14 cellular contexts compared by ENCODE assay signal in genomic region chr5:141640698-141641097, GRCh38. TPM values are rescaled to one million over a fixed set of nuclear protein-coding genes. Genes with fewer than 3 reads are reported as not detected.
DNase-seq lines count a peak whose midpoint lies in the region; ATAC-seq and TF ChIP-seq lines count a peak whose summit lies in the region.
"Had no signal": no experiment of that assay in that cellular context is flagged by ENCODE, and none has a peak within 500 bp of the region (broad histone marks: within the 10 kb centered on the region; RNA-seq: fewer than 3 reads in every experiment).

No MANE protein-coding gene starts in this region.

- CTCF ChIA-PET in activated B cell treated with CpG ODN at 0.5 μM for 24 hours (lab: Charles Lee): no interaction called here

- H3K4me3 Mint-ChIP-seq in natural killer cell treated with Interleukin-12 subunit alpha and Interleukin-12 subunit beta and Interleukin-15 and Interleukin-18, amount 100 ng/mL, for 72 hours: peak overlapping the region; percentile 23
- H3K4me3 Mint-ChIP-seq in natural killer cell (no peak overlapping the region), activated B cell treated with CpG ODN at 0.5 μM for 24 hours (no peak overlapping the region), endothelial cell (ENCODE audit: unreplicated experiment) (peak overlapping the region; percentile 67)

- H3K9me3 Mint-ChIP-seq in natural killer cell treated with Interleukin-12 subunit alpha and Interleukin-12 subunit beta and Interleukin-15 and Interleukin-18, amount 100 ng/mL, for 72 hours: no peaks in the 10 kb centered on the region
- no peaks in the 10 kb centered on the region for H3K9me3 Mint-ChIP-seq in natural killer cell
- no peaks in the 10 kb centered on the region for H3K9me3 Mint-ChIP-seq in activated B cell treated with CpG ODN at 0.5 μM for 24 hours
- H3K9me3 Mint-ChIP-seq in endothelial cell (ENCODE audit: unreplicated experiment): no peaks in the 10 kb centered on the region

- peak overlapping the region; percentile 54 to 61 for H3K27ac Mint-ChIP-seq in natural killer cell treated with Interleukin-12 subunit alpha and Interleukin-12 subunit beta and Interleukin-15 and Interleukin-18, amount 100 ng/mL, for 72 hours
- H3K27ac Mint-ChIP-seq in natural killer cell (peak overlapping the region in 1 of 2 donors; percentile 54), activated B cell treated with CpG ODN at 0.5 μM for 24 hours (peak overlapping the region; percentile 56), endothelial cell (ENCODE audit: unreplicated experiment) (peak overlapping the region; percentile 72)

- no peak for TF ChIP-seq CTCF in natural killer cell (IDR thresholded peaks at IDR 0.05)
- no peak for TF ChIP-seq CTCF in activated B cell treated with CpG ODN at 0.5 μM for 24 hours (IDR thresholded peaks at IDR 0.05)
- TF ChIP-seq CTCF in endothelial cell (IDR thresholded peaks at IDR 0.05; ENCODE audit: unreplicated experiment): no peak

- DNase-seq in natural killer cell treated with Interleukin-12 subunit alpha and Interleukin-12 subunit beta and Interleukin-15 and Interleukin-18, amount 100 ng/mL, for 72 hours (ENCODE audit: low spot score): no peak
- DNase-seq in natural killer cell (no peak), activated B cell treated with CpG ODN at 0.5 μM for 24 hours (no peak), endothelial cell (ENCODE audit: low spot score) (no peak), LoVo (ENCODE audit: low spot score) (no peak), NOMO-1 treated with dmso at 0.1 percent for 144 hours (lab: John Stamatoyannopoulos, UW; ENCODE audit: unreplicated experiment) (no peak), activated gamma-delta T cell treated with Interleukin-2 at 50 U/mL for 16 hours (no peak)
- DNase-seq: BE2C, MG63, NCI-H1105 treated with DMSO at 0.1 percent for 48 hours, NCI-H187 treated with DMSO at 0.1 percent for 48 hours, NCI-H510A, SHP77 had no signal

- H3K4me1 Mint-ChIP-seq in natural killer cell treated with Interleukin-12 subunit alpha and Interleukin-12 subunit beta and Interleukin-15 and Interleukin-18, amount 100 ng/mL, for 72 hours (ENCODE audit: low read depth in 2 of 2): peaks cover 24 to 39% of the 10 kb centered on the region in 2 donors
- H3K4me1 Mint-ChIP-seq in natural killer cell (peaks cover 13 to 27% of the 10 kb centered on the region in 2 donors), activated B cell treated with CpG ODN at 0.5 μM for 24 hours (peaks cover 14% of the 10 kb centered on the region), endothelial cell (ENCODE audit: unreplicated experiment) (peaks cover 46% of the 10 kb centered on the region)

- POLR2A ChIA-PET in activated B cell treated with CpG ODN at 0.5 μM for 24 hours (lab: Charles Lee): interaction anchor here (3.6 kb wide), 1 partner anchor 10 kb away, joined by 17 read pairs; the partner anchor contains the start of gene FCHSD1

- intact Hi-C loops in natural killer cell (cut with micrococcal nuclease) (no loop called here), activated B cell treated with CpG ODN at 0.5 μM for 24 hours (cut with micrococcal nuclease) (no loop called here)

- peaks cover 5% of the 10 kb centered on the region for H3K36me3 Mint-ChIP-seq in natural killer cell treated with Interleukin-12 subunit alpha and Interleukin-12 subunit beta and Interleukin-15 and Interleukin-18, amount 100 ng/mL, for 72 hours
- peaks cover 9% of the 10 kb centered on the region for H3K36me3 Mint-ChIP-seq in natural killer cell
- peaks cover 47% of the 10 kb centered on the region for H3K36me3 Mint-ChIP-seq in activated B cell treated with CpG ODN at 0.5 μM for 24 hours (ENCODE audit: low read depth)
- H3K36me3 Mint-ChIP-seq in endothelial cell (ENCODE audit: low read depth, unreplicated experiment): peaks cover 17% of the 10 kb centered on the region

- no peaks in the 10 kb centered on the region for H3K27me3 Mint-ChIP-seq in natural killer cell treated with Interleukin-12 subunit alpha and Interleukin-12 subunit beta and Interleukin-15 and Interleukin-18, amount 100 ng/mL, for 72 hours
- H3K27me3 Mint-ChIP-seq in natural killer cell (ENCODE audit: low read depth in 2 of 2) (no peaks in the 10 kb centered on the region), activated B cell treated with CpG ODN at 0.5 μM for 24 hours (no peaks in the 10 kb centered on the region), endothelial cell (ENCODE audit: unreplicated experiment) (peaks cover 5% of the 10 kb centered on the region)

- ATAC-seq in natural killer cell treated with Interleukin-12 subunit alpha and Interleukin-12 subunit beta and Interleukin-15 and Interleukin-18, amount 100 ng/mL, for 72 hours: no peak
- ATAC-seq in natural killer cell: no peak
- no peak for ATAC-seq in activated B cell treated with CpG ODN at 0.5 μM for 24 hours (ENCODE audit: low read depth)
- ATAC-seq: Panc1 had no signal

RNA-seq across cellular contexts. Expression of gene RELL2, which starts 3.9 kb away (rescaled TPM):
- 10 to 100 TPM in 1 of 2 donors, 1 to 10 TPM in 1; 8.1 to 39.3 TPM for total RNA-seq in natural killer cell treated with Interleukin-12 subunit alpha and Interleukin-12 subunit beta and Interleukin-15 and Interleukin-18, amount 100 ng/mL, for 72 hours
- total RNA-seq in natural killer cell (1 to 10 TPM; 5.7 to 6.6 (median 6.1) TPM), activated B cell treated with CpG ODN at 0.5 μM for 24 hours (16.8 and 18.9 TPM in 2 replicates), endothelial cell (ENCODE audit: unreplicated experiment) (17.4 TPM)

RNA-seq across cellular contexts. Expression of gene HDAC3, which starts 4.0 kb away (rescaled TPM):
- total RNA-seq in natural killer cell treated with Interleukin-12 subunit alpha and Interleukin-12 subunit beta and Interleukin-15 and Interleukin-18, amount 100 ng/mL, for 72 hours: 100 to 1,000 TPM in 1 of 2 donors, 10 to 100 TPM in 1; 80.0 to 128 TPM
- 10 to 100 TPM; 66.0 to 85.7 (median 74.7) TPM for total RNA-seq in natural killer cell
- 101 and 102 TPM in 2 replicates for total RNA-seq in activated B cell treated with CpG ODN at 0.5 μM for 24 hours
- 84.9 TPM for total RNA-seq in endothelial cell (ENCODE audit: unreplicated experiment)

RNA-seq across cellular contexts. Expression of gene FCHSD1, which starts 10.5 kb away (rescaled TPM):
- total RNA-seq in natural killer cell treated with Interleukin-12 subunit alpha and Interleukin-12 subunit beta and Interleukin-15 and Interleukin-18, amount 100 ng/mL, for 72 hours: 10 to 100 TPM; 35.6 to 56.4 TPM
- total RNA-seq in natural killer cell (100 to 1,000 TPM; 134 to 155 (median 147) TPM), activated B cell treated with CpG ODN at 0.5 μM for 24 hours (63.2 and 79.5 TPM in 2 replicates), endothelial cell (ENCODE audit: unreplicated experiment) (63.3 TPM)

RNA-seq across cellular contexts. Expression of gene DIAPH1, which starts 21.9 kb away (rescaled TPM):
- total RNA-seq in natural killer cell treated with Interleukin-12 subunit alpha and Interleukin-12 subunit beta and Interleukin-15 and Interleukin-18, amount 100 ng/mL, for 72 hours: 100 to 1,000 TPM; 280 to 289 TPM
- total RNA-seq in natural killer cell (100 to 1,000 TPM; 410 to 456 (median 419) TPM), activated B cell treated with CpG ODN at 0.5 μM for 24 hours (136 and 138 TPM in 2 replicates), endothelial cell (ENCODE audit: unreplicated experiment) (149 TPM)

RNA-seq across cellular contexts. Expression of gene ARAP3, which starts 41.3 kb away (rescaled TPM):
- 10 to 100 TPM; 17.5 to 22.6 TPM for total RNA-seq in natural killer cell treated with Interleukin-12 subunit alpha and Interleukin-12 subunit beta and Interleukin-15 and Interleukin-18, amount 100 ng/mL, for 72 hours
- total RNA-seq in natural killer cell (10 to 100 TPM; 13.9 to 25.2 (median 19.6) TPM), activated B cell treated with CpG ODN at 0.5 μM for 24 hours (0.44 and 0.49 TPM in 2 replicates), endothelial cell (ENCODE audit: unreplicated experiment) (239 TPM)

Comparison
In these comparisons a context has a peak if more than half of its experiments do, and no peak if none do; other contexts are left out.
1. H3K4me3 Mint-ChIP-seq: peak in natural killer cell treated with Interleukin-12 subunit alpha and Interleukin-12 subunit beta and Interleukin-15 and Interleukin-18, amount 100 ng/mL, for 72 hours (single experiment) and endothelial cell (single experiment); none in natural killer cell (single experiment) and activated B cell treated with CpG ODN at 0.5 μM for 24 hours (single experiment).